Comparison of ENCODE assay signal across 2 cellular contexts in the genomic region with DNA sequence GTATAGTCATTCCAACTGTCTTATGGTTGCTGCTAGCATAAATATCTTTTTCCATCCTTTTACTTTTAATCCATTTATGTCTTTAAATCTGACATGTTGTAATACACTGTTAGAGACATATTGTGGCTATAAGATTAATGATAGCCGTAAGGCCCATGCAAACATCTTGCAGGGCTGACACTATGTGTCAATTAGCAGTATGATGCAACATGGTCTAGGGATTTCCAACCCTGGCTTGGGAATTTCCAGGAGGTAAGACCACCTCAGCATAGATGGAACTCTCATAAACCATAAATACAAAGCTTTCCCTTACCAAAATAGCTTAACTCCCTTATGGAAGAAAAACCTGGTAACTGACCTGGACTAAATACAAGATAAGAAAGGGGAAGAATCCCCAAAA.
TF ChIP-seq lines count a peak whose summit lies in the region.

No MANE protein-coding gene starts in this region.

TF ChIP-seq in GM23338, 12 proteins besides CTCF, POLR2A, EP300 and RAD21:
- TF ChIP-seq JUNB (IDR thresholded peaks at IDR 0.05; ENCODE audit: unreplicated experiment) (no peak), ZNF331 (CRISPR knock-in tag; IDR thresholded peaks at IDR 0.05; ENCODE audit: low read depth) (no peak), CREB1 (CRISPR knock-in tag; IDR thresholded peaks at IDR 0.05; ENCODE audit: low read depth) (no peak), EZH2 (IDR thresholded peaks at IDR 0.05; ENCODE audit: low read depth, unreplicated experiment) (no peak), ZNF114 (CRISPR knock-in tag; IDR thresholded peaks at IDR 0.05) (no peak)
- TF ChIP-seq, protein P1, sequence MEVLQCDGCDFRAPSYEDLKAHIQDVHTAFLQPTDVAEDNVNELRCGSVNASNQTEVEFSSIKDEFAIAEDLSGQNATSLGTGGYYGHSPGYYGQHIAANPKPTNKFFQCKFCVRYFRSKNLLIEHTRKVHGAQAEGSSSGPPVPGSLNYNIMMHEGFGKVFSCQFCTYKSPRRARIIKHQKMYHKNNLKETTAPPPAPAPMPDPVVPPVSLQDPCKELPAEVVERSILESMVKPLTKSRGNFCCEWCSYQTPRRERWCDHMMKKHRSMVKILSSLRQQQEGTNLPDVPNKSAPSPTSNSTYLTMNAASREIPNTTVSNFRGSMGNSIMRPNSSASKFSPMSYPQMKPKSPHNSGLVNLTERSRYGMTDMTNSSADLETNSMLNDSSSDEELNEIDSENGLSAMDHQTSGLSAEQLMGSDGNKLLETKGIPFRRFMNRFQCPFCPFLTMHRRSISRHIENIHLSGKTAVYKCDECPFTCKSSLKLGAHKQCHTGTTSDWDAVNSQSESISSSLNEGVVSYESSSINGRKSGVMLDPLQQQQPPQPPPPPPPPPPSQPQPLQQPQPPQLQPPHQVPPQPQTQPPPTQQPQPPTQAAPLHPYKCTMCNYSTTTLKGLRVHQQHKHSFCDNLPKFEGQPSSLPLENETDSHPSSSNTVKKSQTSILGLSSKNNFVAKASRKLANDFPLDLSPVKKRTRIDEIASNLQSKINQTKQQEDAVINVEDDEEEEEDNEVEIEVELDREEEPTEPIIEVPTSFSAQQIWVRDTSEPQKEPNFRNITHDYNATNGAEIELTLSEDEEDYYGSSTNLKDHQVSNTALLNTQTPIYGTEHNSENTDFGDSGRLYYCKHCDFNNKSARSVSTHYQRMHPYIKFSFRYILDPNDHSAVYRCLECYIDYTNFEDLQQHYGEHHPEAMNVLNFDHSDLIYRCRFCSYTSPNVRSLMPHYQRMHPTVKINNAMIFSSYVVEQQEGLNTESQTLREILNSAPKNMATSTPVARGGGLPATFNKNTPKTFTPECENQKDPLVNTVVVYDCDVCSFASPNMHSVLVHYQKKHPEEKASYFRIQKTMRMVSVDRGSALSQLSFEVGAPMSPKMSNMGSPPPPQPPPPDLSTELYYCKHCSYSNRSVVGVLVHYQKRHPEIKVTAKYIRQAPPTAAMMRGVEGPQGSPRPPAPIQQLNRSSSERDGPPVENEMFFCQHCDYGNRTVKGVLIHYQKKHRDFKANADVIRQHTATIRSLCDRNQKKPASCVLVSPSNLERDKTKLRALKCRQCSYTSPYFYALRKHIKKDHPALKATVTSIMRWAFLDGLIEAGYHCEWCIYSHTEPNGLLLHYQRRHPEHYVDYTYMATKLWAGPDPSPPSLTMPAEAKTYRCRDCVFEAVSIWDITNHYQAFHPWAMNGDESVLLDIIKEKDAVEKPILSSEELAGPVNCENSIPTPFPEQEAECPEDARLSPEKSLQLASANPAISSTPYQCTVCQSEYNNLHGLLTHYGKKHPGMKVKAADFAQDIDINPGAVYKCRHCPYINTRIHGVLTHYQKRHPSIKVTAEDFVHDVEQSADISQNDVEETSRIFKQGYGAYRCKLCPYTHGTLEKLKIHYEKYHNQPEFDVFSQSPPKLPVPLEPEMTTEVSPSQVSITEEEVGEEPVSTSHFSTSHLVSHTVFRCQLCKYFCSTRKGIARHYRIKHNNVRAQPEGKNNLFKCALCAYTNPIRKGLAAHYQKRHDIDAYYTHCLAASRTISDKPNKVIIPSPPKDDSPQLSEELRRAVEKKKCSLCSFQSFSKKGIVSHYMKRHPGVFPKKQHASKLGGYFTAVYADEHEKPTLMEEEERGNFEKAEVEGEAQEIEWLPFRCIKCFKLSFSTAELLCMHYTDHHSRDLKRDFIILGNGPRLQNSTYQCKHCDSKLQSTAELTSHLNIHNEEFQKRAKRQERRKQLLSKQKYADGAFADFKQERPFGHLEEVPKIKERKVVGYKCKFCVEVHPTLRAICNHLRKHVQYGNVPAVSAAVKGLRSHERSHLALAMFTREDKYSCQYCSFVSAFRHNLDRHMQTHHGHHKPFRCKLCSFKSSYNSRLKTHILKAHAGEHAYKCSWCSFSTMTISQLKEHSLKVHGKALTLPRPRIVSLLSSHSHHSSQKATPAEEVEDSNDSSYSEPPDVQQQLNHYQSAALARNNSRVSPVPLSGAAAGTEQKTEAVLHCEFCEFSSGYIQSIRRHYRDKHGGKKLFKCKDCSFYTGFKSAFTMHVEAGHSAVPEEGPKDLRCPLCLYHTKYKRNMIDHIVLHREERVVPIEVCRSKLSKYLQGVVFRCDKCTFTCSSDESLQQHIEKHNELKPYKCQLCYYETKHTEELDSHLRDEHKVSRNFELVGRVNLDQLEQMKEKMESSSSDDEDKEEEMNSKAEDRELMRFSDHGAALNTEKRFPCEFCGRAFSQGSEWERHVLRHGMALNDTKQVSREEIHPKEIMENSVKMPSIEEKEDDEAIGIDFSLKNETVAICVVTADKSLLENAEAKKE (CRISPR knock-in tag; IDR thresholded peaks at IDR 0.05), result no peak
- TF ChIP-seq, protein P2, sequence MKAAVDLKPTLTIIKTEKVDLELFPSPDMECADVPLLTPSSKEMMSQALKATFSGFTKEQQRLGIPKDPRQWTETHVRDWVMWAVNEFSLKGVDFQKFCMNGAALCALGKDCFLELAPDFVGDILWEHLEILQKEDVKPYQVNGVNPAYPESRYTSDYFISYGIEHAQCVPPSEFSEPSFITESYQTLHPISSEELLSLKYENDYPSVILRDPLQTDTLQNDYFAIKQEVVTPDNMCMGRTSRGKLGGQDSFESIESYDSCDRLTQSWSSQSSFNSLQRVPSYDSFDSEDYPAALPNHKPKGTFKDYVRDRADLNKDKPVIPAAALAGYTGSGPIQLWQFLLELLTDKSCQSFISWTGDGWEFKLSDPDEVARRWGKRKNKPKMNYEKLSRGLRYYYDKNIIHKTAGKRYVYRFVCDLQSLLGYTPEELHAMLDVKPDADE (IDR thresholded peaks at IDR 0.05), result no peak

TF ChIP-seq in GM12878, 131 proteins besides CTCF, POLR2A, EP300 and RAD21:
- TF ChIP-seq SKIL (IDR thresholded peaks at IDR 0.05; ENCODE audit: low read depth, poor library complexity, severe bottlenecking) (no peak), CREM (IDR thresholded peaks at IDR 0.05; ENCODE audit: low read depth) (no peak), REST (IDR thresholded peaks at IDR 0.05; ENCODE audit: low read depth, low read length) (no peak), ZNF274 (IDR thresholded peaks at IDR 0.05; ENCODE audit: insufficient read depth, insufficient read length) (no peak)
- TF ChIP-seq, protein P3, sequence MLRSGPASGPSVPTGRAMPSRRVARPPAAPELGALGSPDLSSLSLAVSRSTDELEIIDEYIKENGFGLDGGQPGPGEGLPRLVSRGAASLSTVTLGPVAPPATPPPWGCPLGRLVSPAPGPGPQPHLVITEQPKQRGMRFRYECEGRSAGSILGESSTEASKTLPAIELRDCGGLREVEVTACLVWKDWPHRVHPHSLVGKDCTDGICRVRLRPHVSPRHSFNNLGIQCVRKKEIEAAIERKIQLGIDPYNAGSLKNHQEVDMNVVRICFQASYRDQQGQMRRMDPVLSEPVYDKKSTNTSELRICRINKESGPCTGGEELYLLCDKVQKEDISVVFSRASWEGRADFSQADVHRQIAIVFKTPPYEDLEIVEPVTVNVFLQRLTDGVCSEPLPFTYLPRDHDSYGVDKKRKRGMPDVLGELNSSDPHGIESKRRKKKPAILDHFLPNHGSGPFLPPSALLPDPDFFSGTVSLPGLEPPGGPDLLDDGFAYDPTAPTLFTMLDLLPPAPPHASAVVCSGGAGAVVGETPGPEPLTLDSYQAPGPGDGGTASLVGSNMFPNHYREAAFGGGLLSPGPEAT (IDR thresholded peaks at IDR 0.05; ENCODE audit: low read depth), result no peak
- TF ChIP-seq, protein P4, sequence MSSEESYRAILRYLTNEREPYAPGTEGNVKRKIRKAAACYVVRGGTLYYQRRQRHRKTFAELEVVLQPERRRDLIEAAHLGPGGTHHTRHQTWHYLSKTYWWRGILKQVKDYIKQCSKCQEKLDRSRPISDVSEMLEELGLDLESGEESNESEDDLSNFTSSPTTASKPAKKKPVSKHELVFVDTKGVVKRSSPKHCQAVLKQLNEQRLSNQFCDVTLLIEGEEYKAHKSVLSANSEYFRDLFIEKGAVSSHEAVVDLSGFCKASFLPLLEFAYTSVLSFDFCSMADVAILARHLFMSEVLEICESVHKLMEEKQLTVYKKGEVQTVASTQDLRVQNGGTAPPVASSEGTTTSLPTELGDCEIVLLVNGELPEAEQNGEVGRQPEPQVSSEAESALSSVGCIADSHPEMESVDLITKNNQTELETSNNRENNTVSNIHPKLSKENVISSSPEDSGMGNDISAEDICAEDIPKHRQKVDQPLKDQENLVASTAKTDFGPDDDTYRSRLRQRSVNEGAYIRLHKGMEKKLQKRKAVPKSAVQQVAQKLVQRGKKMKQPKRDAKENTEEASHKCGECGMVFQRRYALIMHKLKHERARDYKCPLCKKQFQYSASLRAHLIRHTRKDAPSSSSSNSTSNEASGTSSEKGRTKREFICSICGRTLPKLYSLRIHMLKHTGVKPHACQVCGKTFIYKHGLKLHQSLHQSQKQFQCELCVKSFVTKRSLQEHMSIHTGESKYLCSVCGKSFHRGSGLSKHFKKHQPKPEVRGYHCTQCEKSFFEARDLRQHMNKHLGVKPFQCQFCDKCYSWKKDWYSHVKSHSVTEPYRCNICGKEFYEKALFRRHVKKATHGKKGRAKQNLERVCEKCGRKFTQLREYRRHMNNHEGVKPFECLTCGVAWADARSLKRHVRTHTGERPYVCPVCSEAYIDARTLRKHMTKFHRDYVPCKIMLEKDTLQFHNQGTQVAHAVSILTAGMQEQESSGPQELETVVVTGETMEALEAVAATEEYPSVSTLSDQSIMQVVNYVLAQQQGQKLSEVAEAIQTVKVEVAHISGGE (CRISPR knock-in tag; IDR thresholded peaks at IDR 0.05), result no peak
